In the genomic region with DNA sequence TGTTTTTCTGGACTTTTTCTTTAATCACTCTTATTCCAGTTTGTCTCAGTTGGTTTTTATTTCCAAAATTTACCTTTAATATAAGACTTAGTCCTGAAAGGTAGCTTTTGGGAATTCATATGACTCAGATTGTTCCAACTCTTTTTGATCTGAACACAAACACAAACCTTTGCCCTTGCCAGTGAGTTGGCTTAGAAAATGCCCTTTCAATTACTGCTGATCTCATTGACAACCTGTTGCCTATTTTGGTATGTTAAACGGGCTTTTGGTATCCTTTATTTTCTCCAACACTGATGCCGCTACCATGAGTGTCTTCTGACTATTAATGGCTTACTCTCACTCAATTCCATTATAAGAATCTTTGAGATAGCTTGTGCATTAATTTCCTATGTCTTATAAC, we compare ENCODE assay signal across 26 cellular contexts.
"Had no signal": no experiment of that assay in that cellular context is flagged by ENCODE, and none has a peak within 500 bp of the region (broad histone marks: within the 10 kb centered on the region; RNA-seq: fewer than 3 reads in every experiment).

No MANE protein-coding gene starts in this region.

- H3K4me3 ChIP-seq: cardiac muscle cell, SJCRH30, SK-N-MC had no signal

- ATAC-seq: activated naive CD4-positive, alpha-beta T cell treated with anti-CD3 and anti-CD28 coated beads, Interleukin-2, amount 50 U/mL, for 72 hours; activated T-cell treated with anti-CD3 and anti-CD28 coated beads, Interleukin-2, amount 50 U/mL, for 4 hours; Panc1 had no signal

- H3K27me3 ChIP-seq: cardiac muscle cell, SJCRH30 had no signal

- H3K27ac ChIP-seq: cardiac muscle cell, SJCRH30, SK-N-MC had no signal

- DNase-seq: activated B cell treated with CpG ODN at 0.5 μM for 24 hours; activated CD4-positive, alpha-beta memory T cell treated with anti-CD3 and anti-CD28 coated beads for 36 hours; activated CD4-positive, alpha-beta T cell treated with anti-CD3 and anti-CD28 coated beads for 4 hours; activated CD4-positive, alpha-beta T cell treated with anti-CD3 and anti-CD28 coated beads, Interleukin-2, amount 50 U/mL, for 1 hour; activated CD4-positive, CD25-positive, alpha-beta regulatory T cell treated with anti-CD3 and anti-CD28 coated beads, Interleukin-2, amount 50 U/mL, for 72 hours; activated CD8-positive, alpha-beta memory T cell treated with anti-CD3 and anti-CD28 coated beads, Interleukin-2, amount 50 U/mL, for 4 hours; activated gamma-delta T cell treated with Interleukin-2 at 50 U/mL for 16 hours; activated naive CD4-positive, alpha-beta T cell treated with anti-CD3 and anti-CD28 coated beads for 36 hours; activated T-cell treated with anti-CD3 and anti-CD28 coated beads for 4 hours; activated T-cell treated with anti-CD3 and anti-CD28 coated beads, Interleukin-2, amount 50 U/mL, for 4 hours; anterior cingulate cortex; Karpas-422; KBM-7; NCI-H1105; NCI-H1417 treated with DMSO at 0.1 percent for 48 hours; NCI-H187 treated with DMSO at 0.1 percent for 48 hours; NCI-H2081 treated with DMSO at 0.1 percent for 48 hours; NCI-H226; NCI-H446 treated with DMSO at 0.1 percent for 48 hours; NCI-H524; SHP77; SJCRH30 had no signal

- H3K36me3 ChIP-seq: cardiac muscle cell had no signal

- H3K4me1 ChIP-seq: SJCRH30 had no signal
